ENCODE assay signal across 12 cellular contexts in the genomic region with DNA sequence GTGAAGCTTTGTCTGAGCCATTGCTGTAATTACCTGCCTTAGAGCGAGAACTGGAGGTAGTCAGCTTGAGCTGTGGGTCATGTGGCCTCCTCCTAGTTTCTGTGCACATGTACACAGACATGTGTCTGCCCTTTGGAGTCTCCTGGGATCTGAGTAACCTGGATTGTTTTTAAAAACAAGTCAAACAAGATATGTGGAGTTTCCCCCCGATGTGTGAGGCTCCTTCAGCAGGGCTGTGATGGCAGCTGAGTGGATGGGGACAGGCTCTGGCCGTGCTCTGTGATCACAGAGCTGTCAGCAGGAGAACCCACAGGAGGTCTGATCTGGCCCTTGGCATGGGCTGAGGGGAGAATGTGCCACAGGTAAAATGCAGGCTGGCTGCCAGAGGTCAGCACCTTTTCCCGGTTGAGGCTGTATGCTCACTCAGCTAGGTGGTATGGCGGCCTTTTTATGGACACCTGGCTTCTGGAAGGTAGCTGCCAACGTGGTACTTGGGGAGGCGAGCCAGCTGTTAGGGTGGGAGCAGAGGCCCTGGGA. TPM values are rescaled to one million over a fixed set of nuclear protein-coding genes. Genes with fewer than 3 reads are reported as not detected.
DNase-seq lines count a peak whose midpoint lies in the region; ATAC-seq and TF ChIP-seq lines count a peak whose summit lies in the region.
"Had no signal": no experiment of that assay in that cellular context is flagged by ENCODE, and none has a peak within 500 bp of the region (broad histone marks: within the 10 kb centered on the region; RNA-seq: fewer than 3 reads in every experiment).

No MANE protein-coding gene starts in this region.

- H2BK120ac ChIP-seq in H9 (ENCODE audit: low read depth, low read length, poor library complexity, severe bottlenecking), result no peak overlapping the region

- peaks cover 6% of the 10 kb centered on the region; the same call in 1 of the 2 replicates for H3K4me1 ChIP-seq in H9 (ENCODE audit: insufficient read depth, low read length)
- H3K4me1 ChIP-seq: parathyroid adenoma had no signal

- no peaks in the 10 kb centered on the region for H3K9me3 ChIP-seq in H9 (ENCODE audit: control insufficient read depth, low read depth, low read length)

- H3K14ac ChIP-seq in H9 (ENCODE audit: insufficient read depth, low read length), result no peak overlapping the region; the same call in 1 of the 2 replicates

- TF ChIP-seq CTCF in C4-2B (conservative IDR thresholded peaks at IDR 0.05), result no peak
- TF ChIP-seq CTCF in H9 (conservative IDR thresholded peaks at IDR 0.05), result no peak

- H3T11ph ChIP-seq in H9 (ENCODE audit: low read length), result no peak overlapping the region

- no peak overlapping the region for H3K23ac ChIP-seq in H9 (ENCODE audit: insufficient read length, low read depth, low read length)

- WGBS in H9 (ENCODE audit: extremely low coverage, insufficient read length, low lambda C conversion rate), result no CpG with 5 or more reads among the region's 7 CpGs

- no peak for ATAC-seq in naive B cell (ENCODE audit: low read depth in 2 of 2)
- no peak for ATAC-seq in effector memory CD8-positive, alpha-beta T cell (replicated peaks)
- no peak for ATAC-seq in HG03097 (IDR thresholded peaks at IDR 0.05; ENCODE audit: low FRiP score, unreplicated experiment)

- H4K8ac ChIP-seq in H9 (replicated peaks; ENCODE audit: insufficient read length, low read depth, low read length), result no peak overlapping the region

- no peak overlapping the region for H3K4me2 ChIP-seq in H9 (ENCODE audit: insufficient read depth, insufficient read length, low read length)

- H3K27me3 ChIP-seq in H9 (ENCODE audit: insufficient read depth, low read length), result no peaks in the 10 kb centered on the region

- H3K9me3 Mint-ChIP-seq in H9 (peaks cover 10 to 25% of the 10 kb centered on the region in 2 experiments), naive B cell (peaks cover 0 to 4% (median 0%) of the 10 kb centered on the region in 7 donors)
- H3K9me3 Mint-ChIP-seq in activated naive CD8-positive, alpha-beta T cell (ENCODE audit: low read depth), result no peaks in the 10 kb centered on the region
- H3K9me3 Mint-ChIP-seq in effector memory CD8-positive, alpha-beta T cell, result no peaks in the 10 kb centered on the region

- DNase-seq in H9 (no peak), naive B cell (no peak), AG20443 (ENCODE audit: low spot score) (no peak), SIG-M5 (lab: John Stamatoyannopoulos, UW) (no peak)
- no peak for DNase-seq in effector memory CD8-positive, alpha-beta T cell
- DNase-seq: DND-41, erythroblast, T-helper 9 cell had no signal

- no peak overlapping the region for H4K5ac ChIP-seq in H9 (ENCODE audit: insufficient read length, low read depth, low read length)

- H3K79me1 ChIP-seq in H9 (ENCODE audit: insufficient read depth, low read depth, low read length, poor library complexity, severe bottlenecking), result no peaks in the 10 kb centered on the region

- H3K79me2 ChIP-seq in H9 (ENCODE audit: insufficient read depth, low read length), result no peaks in the 10 kb centered on the region

- no peak overlapping the region for H3K18ac ChIP-seq in H9 (ENCODE audit: insufficient read length, low read depth, low read length)

- no peak overlapping the region for H3K4ac ChIP-seq in H9 (ENCODE audit: low read depth, low read length)

- no peak overlapping the region for H2AK5ac ChIP-seq in H9 (ENCODE audit: insufficient read length, low read length)

- H2BK15ac ChIP-seq in H9 (ENCODE audit: low read depth, low read length), result no peak overlapping the region

- no peak overlapping the region for H2AFZ ChIP-seq in H9 (ENCODE audit: low read length)
- H2AFZ ChIP-seq: parathyroid adenoma had no signal

- no peak overlapping the region for H3K9ac ChIP-seq in H9 (ENCODE audit: extremely low read depth, insufficient read length, low read length)
- H3K9ac ChIP-seq: parathyroid adenoma had no signal

- no peak overlapping the region for H2BK12ac ChIP-seq in H9 (ENCODE audit: insufficient read length, low read depth, low read length)

- H2BK20ac ChIP-seq in H9 (ENCODE audit: low read depth, low read length, poor library complexity, severe bottlenecking), result no peak overlapping the region

- H3K4me1 Mint-ChIP-seq in H9 (peaks cover 32 to 42% of the 10 kb centered on the region in 2 experiments), naive B cell (peaks cover 27 to 43% (median 34%) of the 10 kb centered on the region in 3 donors)
- peaks cover 39% of the 10 kb centered on the region for H3K4me1 Mint-ChIP-seq in activated naive CD8-positive, alpha-beta T cell (ENCODE audit: low read depth)
- peaks cover 36 to 37% of the 10 kb centered on the region in 2 donors for H3K4me1 Mint-ChIP-seq in effector memory CD8-positive, alpha-beta T cell (ENCODE audit: low read depth in 2 of 2)

- H3K4me3 Mint-ChIP-seq in H9 (no peak overlapping the region), naive B cell (no peak overlapping the region)
- H3K4me3 Mint-ChIP-seq in activated naive CD8-positive, alpha-beta T cell, result no peak overlapping the region
- H3K4me3 Mint-ChIP-seq in effector memory CD8-positive, alpha-beta T cell, result no peak overlapping the region

- H3K23me2 ChIP-seq in H9 (ENCODE audit: insufficient read length, low read depth, low read length, poor library complexity, severe bottlenecking), result no peaks in the 10 kb centered on the region

- H3K27ac ChIP-seq in C4-2B (0 out of 2 replicates have a peak overlapping the region, but pooled peaks have one; percentile 0), H9 (ENCODE audit: insufficient read length, low read depth, low read length) (no peak overlapping the region)
- H3K27ac ChIP-seq: parathyroid adenoma had no signal

- H4K91ac ChIP-seq in H9 (ENCODE audit: insufficient read length, low read depth, low read length), result no peak overlapping the region

- H4K20me1 ChIP-seq in H9 (ENCODE audit: control insufficient read depth, insufficient read depth, insufficient read length), result peaks cover 2% of the 10 kb centered on the region

- peaks cover 65 to 86% (median 83%) of the 10 kb centered on the region in 3 experiments for H3K36me3 Mint-ChIP-seq in H9 (ENCODE audit: insufficient read depth in 1 of 3, low read depth in 3 of 3)
- peaks cover 9% of the 10 kb centered on the region for H3K36me3 Mint-ChIP-seq in activated naive CD8-positive, alpha-beta T cell
- peaks cover 20 to 28% of the 10 kb centered on the region in 2 donors for H3K36me3 Mint-ChIP-seq in naive B cell
- H3K36me3 Mint-ChIP-seq in effector memory CD8-positive, alpha-beta T cell (ENCODE audit: insufficient read depth), result peaks cover 55% of the 10 kb centered on the region

- H2BK5ac ChIP-seq in H9 (ENCODE audit: insufficient read length, low read length), result no peak overlapping the region

- H3K56ac ChIP-seq in H9 (ENCODE audit: insufficient read length, low read depth, low read length), result no peak overlapping the region

- peak overlapping the region; percentile 78 to 86 (median 84); a peak in 4 of 7 replicates for H3K27ac Mint-ChIP-seq in H9
- H3K27ac Mint-ChIP-seq in activated naive CD8-positive, alpha-beta T cell, result peak overlapping the region; percentile 22
- peak overlapping the region in 4 of 6 donors; percentile 21 to 72 (median 34) for H3K27ac Mint-ChIP-seq in naive B cell
- H3K27ac Mint-ChIP-seq in effector memory CD8-positive, alpha-beta T cell, result peak overlapping the region in 1 of 2 donors; percentile 93

- H3K27me3 Mint-ChIP-seq in H9 (ENCODE audit: low read depth), result no peaks in the 10 kb centered on the region
- no peaks in the 10 kb centered on the region for H3K27me3 Mint-ChIP-seq in activated naive CD8-positive, alpha-beta T cell
- H3K27me3 Mint-ChIP-seq in naive B cell, result no peaks in the 10 kb centered on the region
- no peaks in the 10 kb centered on the region for H3K27me3 Mint-ChIP-seq in effector memory CD8-positive, alpha-beta T cell

RNA-seq across cellular contexts. Expression of a gene that starts 38.4 kb away (rescaled TPM):
- total RNA-seq in H9 (2021), result 50.1 and 50.3 TPM in 2 replicates
- 10 to 100 TPM in 2 of 6 donors, 1 to 10 TPM in 3, under 1 TPM in 1; 0.73 to 17.7 (median 8.3) TPM for polyA plus RNA-seq in naive B cell (ENCODE audit: low read depth in 6 of 6)

RNA-seq across cellular contexts. Expression of a gene that starts 38.5 kb away (rescaled TPM):
- 4.3 and 4.8 TPM in 2 replicates for total RNA-seq in H9 (2021)
- polyA plus RNA-seq in naive B cell (ENCODE audit: low read depth in 6 of 6), result 1 to 10 TPM in 2 of 6 donors, under 1 TPM in 3, not detected in 1; 0.86 to 1.8 (median 0.96) TPM
